Comparison of ENCODE assay signal across 1 cellular context in the genomic region with DNA sequence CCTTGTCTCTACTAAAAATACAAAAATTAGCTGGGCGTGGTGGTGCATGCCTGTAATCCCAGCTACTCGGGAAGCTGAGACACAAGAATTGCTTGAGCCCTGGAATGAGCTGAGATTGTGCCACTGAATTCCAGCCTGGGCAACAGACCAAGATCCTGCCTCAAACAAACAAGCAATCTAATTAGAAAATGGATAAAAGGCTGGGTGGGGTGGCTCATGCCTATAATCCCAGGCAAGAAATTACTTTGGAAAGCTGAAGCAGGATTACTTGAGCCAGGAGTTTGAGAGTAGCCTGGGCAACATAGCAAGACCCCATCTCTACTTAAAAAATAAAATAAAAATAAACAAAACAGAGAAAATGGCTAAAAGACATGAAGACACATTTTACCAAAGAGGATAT.
TF ChIP-seq lines count a peak whose summit lies in the region.

No MANE protein-coding gene starts in this region.

TF ChIP-seq in HEK293, 187 proteins besides CTCF, POLR2A, EP300 and RAD21 (continued from another document):
- no peak for TF ChIP-seq ZNF600 (tag by site-specific recombination; IDR thresholded peaks at IDR 0.05)
